ENCODE assay signal across 1 cellular context in genomic region chr6:123570813-123571684, GRCh38.
TF ChIP-seq lines count a peak whose summit lies in the region.

No MANE protein-coding gene starts in this region.

TF ChIP-seq in HEK293, 187 proteins besides CTCF, POLR2A, EP300 and RAD21 (continued from another document):
- no peak for TF ChIP-seq ZBTB7A (tag by site-specific recombination; IDR thresholded peaks at IDR 0.05; ENCODE audit: low read depth)
- no peak for TF ChIP-seq ZNF530 (tag by site-specific recombination; IDR thresholded peaks at IDR 0.05; ENCODE audit: low read depth)
- TF ChIP-seq ZNF529 (tag by site-specific recombination; IDR thresholded peaks at IDR 0.05; ENCODE audit: insufficient replicate concordance), result no peak
- TF ChIP-seq ZNF341 (tag by site-specific recombination; IDR thresholded peaks at IDR 0.05; ENCODE audit: low read depth), result no peak
- no peak for TF ChIP-seq ZNF473 (tag by site-specific recombination; IDR thresholded peaks at IDR 0.05)
- no peak for TF ChIP-seq ZNF148 (tag by site-specific recombination; IDR thresholded peaks at IDR 0.05; ENCODE audit: borderline replicate concordance)
- TF ChIP-seq ZNF280D (tag by site-specific recombination; IDR thresholded peaks at IDR 0.05), result no peak
- TF ChIP-seq ZNF664 (tag by site-specific recombination; IDR thresholded peaks at IDR 0.05), result no peak
